In the genomic region with DNA sequence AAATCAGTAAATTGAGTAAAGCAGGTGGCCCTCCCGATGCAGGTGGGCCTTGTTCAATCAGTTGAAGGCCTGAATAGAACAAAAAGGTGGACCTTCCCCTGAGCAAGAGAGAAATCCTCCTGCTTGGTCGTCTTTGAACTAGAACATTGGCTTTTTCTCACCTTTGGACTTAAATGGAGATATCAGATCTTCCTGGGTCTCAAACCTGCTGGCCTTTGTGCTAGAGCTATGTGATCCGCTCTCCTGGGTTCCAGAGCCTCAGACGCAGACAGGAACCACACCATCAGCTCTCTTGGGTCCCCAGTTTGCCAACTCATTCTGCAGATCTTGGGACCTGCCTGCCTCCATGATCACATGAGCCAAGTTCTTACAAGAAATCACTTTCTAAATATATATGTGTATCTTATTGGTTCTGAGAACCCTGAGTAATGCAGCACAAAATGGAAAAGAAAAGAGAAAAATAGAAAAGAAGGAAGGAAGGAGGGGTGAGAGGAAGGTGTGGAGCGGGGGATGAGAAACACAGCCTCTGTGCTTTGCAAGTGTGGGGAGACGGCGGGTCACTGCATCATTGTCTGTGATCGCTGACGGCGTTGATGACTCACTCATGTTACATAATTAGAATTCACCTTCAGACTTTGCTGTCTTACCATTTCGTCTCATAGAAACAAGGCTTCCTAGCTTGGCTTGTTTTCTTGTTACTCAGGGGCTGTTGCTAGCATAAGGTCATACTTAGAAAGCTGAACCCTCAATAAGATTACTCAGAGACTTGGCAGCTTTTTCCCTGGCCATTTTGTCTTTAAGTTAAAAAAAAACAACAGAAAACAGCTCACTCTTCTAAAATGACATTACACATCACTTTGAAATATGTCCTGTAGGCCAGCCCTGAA, we compare ENCODE assay signal across 8 cellular contexts.
DNase-seq lines count a peak whose midpoint lies in the region; ATAC-seq and TF ChIP-seq lines count a peak whose summit lies in the region.

No MANE protein-coding gene starts in this region.

- H3K4me1 ChIP-seq in CD8-positive, alpha-beta memory T cell (ENCODE audit: insufficient read depth, low read length) = peaks cover 8% of the 10 kb centered on the region
- H3K4me1 ChIP-seq in GM23248 (ENCODE audit: insufficient read depth) = peaks cover 30% of the 10 kb centered on the region
- no peaks in the 10 kb centered on the region for H3K4me1 ChIP-seq in prostate gland (replicated peaks)
- H3K4me1 ChIP-seq in upper lobe of right lung = peaks cover 24% of the 10 kb centered on the region
- H3K4me1 ChIP-seq in testis = peaks cover 9% of the 10 kb centered on the region

- H3K9me2 ChIP-seq in GM23248 (ENCODE audit: insufficient read depth) = no peaks in the 10 kb centered on the region

- H3K79me2 ChIP-seq in GM23248 (ENCODE audit: insufficient read depth) = no peaks in the 10 kb centered on the region

- no peaks in the 10 kb centered on the region for H3K27me3 ChIP-seq in CD8-positive, alpha-beta memory T cell (ENCODE audit: insufficient read depth, low read length, poor library complexity, severe bottlenecking)
- H3K27me3 ChIP-seq in GM23248 (replicated peaks; ENCODE audit: insufficient read depth) = no peaks in the 10 kb centered on the region
- H3K27me3 ChIP-seq in prostate gland (replicated peaks; ENCODE audit: insufficient read depth) = no peaks in the 10 kb centered on the region
- no peaks in the 10 kb centered on the region for H3K27me3 ChIP-seq in upper lobe of right lung
- no peaks in the 10 kb centered on the region for H3K27me3 ChIP-seq in testis

- peaks cover 8 to 56% (median 30%) of the 10 kb centered on the region in 3 donors for H3K36me3 Mint-ChIP-seq in CD8-positive, alpha-beta memory T cell
- H3K36me3 Mint-ChIP-seq in activated T-helper 1 cell treated with anti-CD3 and anti-CD28 coated beads, Interleukin-12 subunit alpha, Interleukin-12 subunit beta, Interleukin-2, Interleukin-4 antibody, amounts not matched to agents 30 ng/mL and 10 ng/mL and 1 ng/mL, durations not matched to agents 14 hours and 24 hours and 36 hours (ENCODE audit: low read depth) = peaks cover 58% of the 10 kb centered on the region

- H3F3A ChIP-seq in GM23248 (ENCODE audit: insufficient read depth) = peaks cover 36% of the 10 kb centered on the region

- H4K20me1 ChIP-seq in GM23248 (ENCODE audit: insufficient read depth) = no peaks in the 10 kb centered on the region

- H3K4me3 ChIP-seq in CD8-positive, alpha-beta memory T cell (ENCODE audit: low read length) = no peak overlapping the region
- H3K4me3 ChIP-seq in GM23248 (peak overlapping the region; percentile 24; the same call in 1 of the 2 replicates), prostate gland (no peak overlapping the region), upper lobe of right lung (no peak overlapping the region), testis (no peak overlapping the region)

- peak; percentile 67 for ATAC-seq in upper lobe of right lung

- peak overlapping the region; percentile 59 for H3K4me2 ChIP-seq in GM23248 (ENCODE audit: unreplicated experiment)

- 32 to 34% methylated on average over 11 of the region's 11 CpGs for WGBS in GM23248 (ENCODE audit: low coverage in 1 of 2, low lambda C conversion rate in 2 of 2, missing lambda C conversion rate in 2 of 2), 2 experiments
- 70% methylated on average over 11 of the region's 11 CpGs for WGBS in prostate gland
- WGBS in testis, 2 donors = 67 to 68% methylated on average over 11 of the region's 11 CpGs

- no peaks in the 10 kb centered on the region for H3K9me3 Mint-ChIP-seq in CD8-positive, alpha-beta memory T cell
- peaks cover 7% of the 10 kb centered on the region for H3K9me3 Mint-ChIP-seq in activated T-helper 1 cell treated with anti-CD3 and anti-CD28 coated beads, Interleukin-12 subunit alpha, Interleukin-12 subunit beta, Interleukin-2, Interleukin-4 antibody, amounts not matched to agents 30 ng/mL and 10 ng/mL and 1 ng/mL, durations not matched to agents 14 hours and 24 hours and 36 hours

- 0 out of 2 replicates have a peak overlapping the region, but pooled peaks have one; percentile 0 for H2AFZ ChIP-seq in GM23248

- TF ChIP-seq CTCF in prostate gland (IDR thresholded peaks at IDR 0.05) = no peak
- no peak for TF ChIP-seq CTCF in upper lobe of right lung (IDR thresholded peaks at IDR 0.05)
- TF ChIP-seq CTCF in testis (IDR thresholded peaks at IDR 0.05) = no peak

- H3K4me1 Mint-ChIP-seq in CD8-positive, alpha-beta memory T cell = peaks cover 51 to 63% (median 57%) of the 10 kb centered on the region in 3 donors
- peaks cover 64% of the 10 kb centered on the region for H3K4me1 Mint-ChIP-seq in activated T-helper 1 cell treated with anti-CD3 and anti-CD28 coated beads, Interleukin-12 subunit alpha, Interleukin-12 subunit beta, Interleukin-2, Interleukin-4 antibody, amounts not matched to agents 30 ng/mL and 10 ng/mL and 1 ng/mL, durations not matched to agents 14 hours and 24 hours and 36 hours (ENCODE audit: low read depth)

- intact Hi-C loops in activated T-helper 1 cell treated with anti-CD3 and anti-CD28 coated beads, Interleukin-12 subunit alpha, Interleukin-12 subunit beta, Interleukin-2, Interleukin-4 antibody, amounts not matched to agents 30 ng/mL and 10 ng/mL and 1 ng/mL, durations not matched to agents 14 hours and 24 hours and 36 hours (cut with micrococcal nuclease) = loop anchor here (1.0 kb wide), 7 partner anchors 43 to 178 kb away; a partner anchor contains a TSS
- intact Hi-C loops in prostate gland (cut with DNase I) = loop anchor here (5.0 kb wide), 1 partner anchor 44 kb away; no protein-coding TSS in a partner anchor
- intact Hi-C loops in upper lobe of right lung (cut with DNase I) = no loop called here
- intact Hi-C loops in testis (cut with DNase I; ENCODE audit: low total_unique reads) = no loop called here

- H3K9me3 ChIP-seq in CD8-positive, alpha-beta memory T cell (ENCODE audit: low read length) = no peaks in the 10 kb centered on the region
- no peaks in the 10 kb centered on the region for H3K9me3 ChIP-seq in GM23248 (ENCODE audit: low read depth)
- H3K9me3 ChIP-seq in prostate gland = no peaks in the 10 kb centered on the region
- H3K9me3 ChIP-seq in upper lobe of right lung = no peaks in the 10 kb centered on the region
- H3K9me3 ChIP-seq in testis = no peaks in the 10 kb centered on the region

- H3K36me3 ChIP-seq in CD8-positive, alpha-beta memory T cell (ENCODE audit: insufficient read depth, low read length) = peaks cover 6% of the 10 kb centered on the region
- H3K36me3 ChIP-seq in GM23248 (ENCODE audit: low read depth) = no peaks in the 10 kb centered on the region
- H3K36me3 ChIP-seq in prostate gland = no peaks in the 10 kb centered on the region
- H3K36me3 ChIP-seq in upper lobe of right lung = no peaks in the 10 kb centered on the region
- H3K36me3 ChIP-seq in testis (ENCODE audit: low read depth, missing control alignments) = no peaks in the 10 kb centered on the region

- peak overlapping the region; percentile 43 for H3K27ac ChIP-seq in CD8-positive, alpha-beta memory T cell (ENCODE audit: low read depth, low read length)
- H3K27ac ChIP-seq in GM23248 (peak overlapping the region; percentile 95), prostate gland (peak overlapping the region; percentile 48 to 60), upper lobe of right lung (peak overlapping the region; percentile 58), testis (no peak overlapping the region)

- in situ Hi-C loops in GM23248 (cut with MboI) = no loop called here

- no peaks in the 10 kb centered on the region for H3K27me3 Mint-ChIP-seq in CD8-positive, alpha-beta memory T cell
- H3K27me3 Mint-ChIP-seq in activated T-helper 1 cell treated with anti-CD3 and anti-CD28 coated beads, Interleukin-12 subunit alpha, Interleukin-12 subunit beta, Interleukin-2, Interleukin-4 antibody, amounts not matched to agents 30 ng/mL and 10 ng/mL and 1 ng/mL, durations not matched to agents 14 hours and 24 hours and 36 hours (ENCODE audit: insufficient read depth) = no peaks in the 10 kb centered on the region

- TF ChIP-seq POLR2A in prostate gland (IDR thresholded peaks at IDR 0.05) (no peak), testis (IDR thresholded peaks at IDR 0.05) (no peak)

- peak overlapping the region in 6 of 7 donors; percentile 0 to 19 (median 1) for H3K4me3 Mint-ChIP-seq in CD8-positive, alpha-beta memory T cell
- no peak overlapping the region for H3K4me3 Mint-ChIP-seq in activated T-helper 1 cell treated with anti-CD3 and anti-CD28 coated beads, Interleukin-12 subunit alpha, Interleukin-12 subunit beta, Interleukin-2, Interleukin-4 antibody, amounts not matched to agents 30 ng/mL and 10 ng/mL and 1 ng/mL, durations not matched to agents 14 hours and 24 hours and 36 hours

- POLR2A ChIA-PET in CD8-positive, alpha-beta memory T cell (lab: Charles Lee) = no interaction called here

- CTCF ChIA-PET in CD8-positive, alpha-beta memory T cell (lab: Charles Lee) = interaction anchor here (1.0 kb wide), 1 partner anchor 145 kb away, joined by 3 read pairs; no protein-coding TSS in a partner anchor

- peak overlapping the region; percentile 72 to 98 (median 91) for H3K27ac Mint-ChIP-seq in CD8-positive, alpha-beta memory T cell
- peak overlapping the region; percentile 92 for H3K27ac Mint-ChIP-seq in activated T-helper 1 cell treated with anti-CD3 and anti-CD28 coated beads, Interleukin-12 subunit alpha, Interleukin-12 subunit beta, Interleukin-2, Interleukin-4 antibody, amounts not matched to agents 30 ng/mL and 10 ng/mL and 1 ng/mL, durations not matched to agents 14 hours and 24 hours and 36 hours

- DNase-seq in CD8-positive, alpha-beta memory T cell = peak; percentile 12 to 88 (median 61)
- peak; percentile 99 for DNase-seq in GM23248
- DNase-seq in NCI-H69 (lab: John Stamatoyannopoulos, UW) = peak; percentile 14
- DNase-seq in activated T-helper 1 cell treated with anti-CD3 and anti-CD28 coated beads, Interleukin-12 subunit alpha, Interleukin-12 subunit beta, Interleukin-2, Interleukin-4 antibody, amounts not matched to agents 30 ng/mL and 10 ng/mL and 1 ng/mL, durations not matched to agents 14 hours and 24 hours and 36 hours (ENCODE audit: low spot score) = peak; percentile 63
- peak; percentile 96 for DNase-seq in glomerular visceral epithelial cell (ENCODE audit: extremely low spot score)
- no peak for DNase-seq in prostate gland (ENCODE audit: low spot score)
- no peak for DNase-seq in upper lobe of right lung
- DNase-seq in testis = no peak

- H3K9ac ChIP-seq in GM23248 = peak overlapping the region; percentile 74

Comparison
In these comparisons a context has a peak if more than half of its experiments do, and no peak if none do; other contexts are left out.
1. DNase-seq: peak in CD8-positive, alpha-beta memory T cell (5 of 5), GM23248 (single experiment), NCI-H69 (single experiment), activated T-helper 1 cell treated with anti-CD3 and anti-CD28 coated beads, Interleukin-12 subunit alpha, Interleukin-12 subunit beta, Interleukin-2, Interleukin-4 antibody, amounts not matched to agents 30 ng/mL and 10 ng/mL and 1 ng/mL, durations not matched to agents 14 hours and 24 hours and 36 hours (single experiment) and glomerular visceral epithelial cell (single experiment); none in prostate gland (single experiment), upper lobe of right lung (single experiment) and testis (single experiment).
2. H3K27ac ChIP-seq: peak in CD8-positive, alpha-beta memory T cell (single experiment), GM23248 (single experiment), prostate gland (2 of 2) and upper lobe of right lung (single experiment); none in testis (0 of 2).
3. intact Hi-C loops: an anchor here in activated T-helper 1 cell treated with anti-CD3 and anti-CD28 coated beads, Interleukin-12 subunit alpha, Interleukin-12 subunit beta, Interleukin-2, Interleukin-4 antibody, amounts not matched to agents 30 ng/mL and 10 ng/mL and 1 ng/mL, durations not matched to agents 14 hours and 24 hours and 36 hours (1.0 kb wide) and prostate gland (5.0 kb wide); none called in upper lobe of right lung and testis.